Comparison of ENCODE assay signal across 9 cellular contexts in genomic region chr18:32714571-32715148, GRCh38. TPM values are rescaled to one million over a fixed set of nuclear protein-coding genes. Genes with fewer than 3 reads are reported as not detected.
DNase-seq lines count a peak whose midpoint lies in the region; ATAC-seq, FAIRE-seq and TF ChIP-seq lines count a peak whose summit lies in the region.
"Had no signal": no experiment of that assay in that cellular context is flagged by ENCODE, and none has a peak within 500 bp of the region (broad histone marks: within the 10 kb centered on the region; RNA-seq: fewer than 3 reads in every experiment).

No MANE protein-coding gene starts in this region.

- H3K27ac ChIP-seq in OCI-LY1 (ENCODE audit: low read depth, low read length, poor library complexity, severe bottlenecking) (peak overlapping the region; percentile 3), uterus (no peak overlapping the region)

- in situ Hi-C loops in HAP-1 (cut with MboI; ENCODE audit: low sequenced_read_pairs), result loop anchor here (25.0 kb wide), 1 partner anchor 198 kb away; no protein-coding TSS in a partner anchor

- H3K4me3 ChIP-seq in GM12864 (ENCODE audit: low read depth, low read length) (no peak overlapping the region), HAP-1 (no peak overlapping the region), OCI-LY1 (ENCODE audit: low read depth, low read length, poor library complexity, severe bottlenecking) (no peak overlapping the region), uterus (no peak overlapping the region)

- peak; percentile 84 for TF ChIP-seq CTCF in GM12864 (IDR thresholded peaks at IDR 0.05; ENCODE audit: low read depth, low read length, missing control alignments)
- TF ChIP-seq CTCF in OCI-LY1 (IDR thresholded peaks at IDR 0.05; ENCODE audit: low read length), result peak; percentile 86
- peak; percentile 32 to 65 (median 46) for TF ChIP-seq CTCF in uterus (IDR thresholded peaks at IDR 0.05)

- no peaks in the 10 kb centered on the region for H3K9me3 ChIP-seq in HAP-1
- H3K9me3 ChIP-seq in OCI-LY1 (ENCODE audit: low read length), result no peaks in the 10 kb centered on the region
- no peaks in the 10 kb centered on the region for H3K9me3 ChIP-seq in uterus

- peak; percentile 98 for ATAC-seq in left lobe of liver

- no peak overlapping the region; the same call in 1 of the 2 replicates for H3K4me2 ChIP-seq in OCI-LY1 (ENCODE audit: low read length)

- no peak for TF ChIP-seq POLR2A in uterus (IDR thresholded peaks at IDR 0.05)

- H2AFZ ChIP-seq in OCI-LY1 (ENCODE audit: low read length), result no peak overlapping the region

- intact Hi-C loops in uterus (cut with DNase I; ENCODE audit: low total_unique reads), result no loop called here

- H3K79me2 ChIP-seq in OCI-LY1 (ENCODE audit: insufficient read depth, low read length), result no peaks in the 10 kb centered on the region

- H3K9ac ChIP-seq in OCI-LY1 (ENCODE audit: low read length), result no peak overlapping the region

- H3K36me3 ChIP-seq in HAP-1 (replicated peaks) (no peaks in the 10 kb centered on the region), OCI-LY1 (ENCODE audit: insufficient read depth, low read length) (peaks cover under 1% of the 10 kb centered on the region; the same call in 1 of the 2 replicates), uterus (no peaks in the 10 kb centered on the region)

- DNase-seq in GM12864 (ENCODE audit: low read depth) (peak; percentile 21), HAP-1 (ENCODE audit: low spot score in 2 of 2) (peak; percentile 61 to 66), Kasumi-1 (lab: John Stamatoyannopoulos, UW) (peak; percentile 91 to 94), cerebellum (ENCODE audit: low spot score) (peak; percentile 12), left lobe of liver (ENCODE audit: low spot score) (no peak), uterus (no peak)

- H3K4me1 ChIP-seq in HAP-1 (no peaks in the 10 kb centered on the region), OCI-LY1 (ENCODE audit: insufficient read depth, low read length, severe bottlenecking) (peaks cover 18% of the 10 kb centered on the region), uterus (no peaks in the 10 kb centered on the region)

- H3F3A ChIP-seq in OCI-LY1 (ENCODE audit: insufficient read depth, low read length), result no peaks in the 10 kb centered on the region

- no peaks in the 10 kb centered on the region for H4K20me1 ChIP-seq in OCI-LY1 (ENCODE audit: insufficient read depth, low read length)

- no peaks in the 10 kb centered on the region for H3K9me2 ChIP-seq in OCI-LY1 (ENCODE audit: low read depth, low read length)

- H3K27me3 ChIP-seq in HAP-1 (ENCODE audit: low read depth) (peaks cover 5% of the 10 kb centered on the region; the same call in 1 of the 2 replicates), OCI-LY1 (ENCODE audit: insufficient read depth, low read length) (no peaks in the 10 kb centered on the region), uterus (no peaks in the 10 kb centered on the region)

- peak; percentile 37 for FAIRE-seq in A204.1 (lab: Jason Lieb, UNC)

RNA-seq across cellular contexts. Expression of gene KLHL14, which starts 58.2 kb away (rescaled TPM):
- total RNA-seq in cerebellum (9.4 TPM), left lobe of liver (not detected), uterus (1 to 10 TPM; 2.6 to 9.5 (median 3.0) TPM)
- total RNA-seq: lower leg skin had no signal

Comparison
In these comparisons a context has a peak if more than half of its experiments do, and no peak if none do; other contexts are left out.
1. DNase-seq: peak in GM12864 (single experiment), HAP-1 (2 of 2), Kasumi-1 (2 of 2) and cerebellum (single experiment); none in left lobe of liver (single experiment) and uterus (0 of 2).
2. Peak in every context shown above with its lines, with median percentiles within 50 percentile points of each other: CTCF ChIP-seq.